Comparison of ENCODE assay signal across 25 cellular contexts in the genomic region with DNA sequence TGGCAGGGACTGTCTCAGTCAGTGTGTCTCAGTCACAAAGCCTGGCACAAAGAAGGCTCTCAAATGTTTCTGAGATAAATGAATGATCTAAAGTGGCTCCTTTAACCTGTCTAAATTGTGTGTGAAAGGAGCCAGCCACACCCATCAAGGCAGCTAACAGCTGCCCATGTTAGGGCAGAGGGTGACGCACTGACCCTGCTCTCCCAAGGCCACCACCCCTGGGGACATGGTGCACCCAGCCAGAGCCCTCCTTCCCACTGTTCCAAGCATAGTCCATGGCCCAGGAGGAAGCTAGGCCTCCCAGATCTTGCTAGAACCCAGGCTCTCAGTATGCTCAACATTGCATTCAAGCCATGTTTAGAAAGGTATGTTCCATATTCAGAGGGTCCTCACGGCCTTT.
"Had no signal": no experiment of that assay in that cellular context is flagged by ENCODE, and none has a peak within 500 bp of the region (broad histone marks: within the 10 kb centered on the region; RNA-seq: fewer than 3 reads in every experiment).

No MANE protein-coding gene starts in this region.

- ATAC-seq: naive thymus-derived CD8-positive, alpha-beta T cell; right cardiac atrium; sciatic nerve; stimulated activated naive B cell treated with anti-CD40 and anti-IgM and Interleukin-4, amounts not matched to agents 10 μg/mL and 1 μg/mL and 100 μg/mL, for 72 hours; stimulated activated naive CD8-positive, alpha-beta T cell treated with anti-CD3 and anti-CD28 coated beads, Interleukin-15, Interleukin-2, amounts not matched to agents 100 U/mL and 50 U/mL, for 24 hours had no signal

- H3K4me2 ChIP-seq: neural progenitor cell had no signal

- H3K4me1 ChIP-seq: prostate gland, testis, thyroid gland, upper lobe of left lung had no signal

- FAIRE-seq: islet of Langerhans had no signal

- H3K36me3 ChIP-seq: left ventricle myocardium inferior, neural progenitor cell, ovary, prostate gland, stomach, thyroid gland, transverse colon, upper lobe of left lung had no signal

- DNase-seq: hypothalamus; immature natural killer cell; left ventricle myocardium inferior; mammary epithelial cell; mesenchymal stem cell; ovary; retina; right cardiac atrium; stimulated activated CD4-positive, alpha-beta T cell treated with anti-CD3 and anti-CD28 coated beads, Interleukin-12 subunit alpha, Interleukin-12 subunit beta, amount 100 ng/mL, for 4 hours; stimulated activated CD4-positive, alpha-beta T cell treated with anti-CD3 and anti-CD28 coated beads, Interleukin-15, amount 100 ng/mL, for 24 hours; stimulated activated CD4-positive, alpha-beta T cell treated with anti-CD3 and anti-CD28 coated beads, Interleukin-2, amount 100 ng/mL, for 24 hours; stimulated activated CD4-positive, alpha-beta T cell treated with anti-CD3 and anti-CD28 coated beads, Interleukin-4, amount 100 ng/mL, for 1 hour; stimulated activated naive B cell treated with anti-CD40 and anti-IgM and Interleukin-4, amounts not matched to agents 10 μg/mL and 1 μg/mL and 100 μg/mL, for 72 hours; stimulated activated naive CD8-positive, alpha-beta T cell treated with anti-CD3 and anti-CD28 coated beads, Interleukin-15, Interleukin-2, amounts not matched to agents 100 U/mL and 50 U/mL, for 24 hours; stomach; testis; thyroid gland; transverse colon; upper lobe of left lung had no signal

- H3K27ac ChIP-seq: left ventricle myocardium inferior, neural progenitor cell, ovary, prostate gland, skin epidermis, stomach, testis, thyroid gland, transverse colon, upper lobe of left lung had no signal

- H2AFZ ChIP-seq: neural progenitor cell had no signal

- H3K27me3 ChIP-seq: neural progenitor cell, ovary, testis, thyroid gland, transverse colon, upper lobe of left lung had no signal

- H3K4me3 ChIP-seq: left ventricle myocardium inferior, neural progenitor cell, ovary, prostate gland, skin epidermis, stomach, testis, thyroid gland, transverse colon, upper lobe of left lung had no signal

- H3K9me3 ChIP-seq: left ventricle myocardium inferior, ovary, prostate gland, stomach, testis, thyroid gland, transverse colon, upper lobe of left lung had no signal

- H3K9ac ChIP-seq: neural progenitor cell had no signal
